In genomic region chr2:10269291-10269690, GRCh38 we compare ENCODE assay signal across 17 cellular contexts. TPM values are rescaled to one million over a fixed set of nuclear protein-coding genes. Genes with fewer than 3 reads are reported as not detected.
A peak's percentile ranks its signal among the peaks of the same experiment; 100 is the strongest.
DNase-seq lines count a peak whose midpoint lies in the region; ATAC-seq and TF ChIP-seq lines count a peak whose summit lies in the region.
"Had no signal": no experiment of that assay in that cellular context is flagged by ENCODE, and none has a peak within 500 bp of the region (broad histone marks: within the 10 kb centered on the region; RNA-seq: fewer than 3 reads in every experiment).

No MANE protein-coding gene starts in this region.

- no peak for ATAC-seq in HG03378 (IDR thresholded peaks at IDR 0.05; ENCODE audit: unreplicated experiment)
- ATAC-seq in HG03280 (IDR thresholded peaks at IDR 0.05; ENCODE audit: unreplicated experiment), result no peak
- no peak for ATAC-seq in HG02571 (IDR thresholded peaks at IDR 0.05; ENCODE audit: unreplicated experiment)

- H3K36me3 Mint-ChIP-seq in endodermal cell (ENCODE audit: low read depth) (no peaks in the 10 kb centered on the region), neural progenitor cell (no peaks in the 10 kb centered on the region), type B pancreatic cell (no peaks in the 10 kb centered on the region)

- no peaks in the 10 kb centered on the region for H3K79me2 ChIP-seq in neural progenitor cell (ENCODE audit: low read depth)

- no peaks in the 10 kb centered on the region for H3F3A ChIP-seq in neural progenitor cell (ENCODE audit: low read depth)

- H3K4me3 ChIP-seq in endodermal cell (ENCODE audit: low read length), result no peak overlapping the region
- H3K4me3 ChIP-seq in neural progenitor cell, result no peak overlapping the region
- H3K4me3 ChIP-seq: GM23248 had no signal

- H4K20me1 ChIP-seq in neural progenitor cell (ENCODE audit: low read depth), result no peaks in the 10 kb centered on the region

- H3K4me3 Mint-ChIP-seq in endodermal cell, result no peak overlapping the region
- peak overlapping the region; percentile 41 for H3K4me3 Mint-ChIP-seq in neural progenitor cell
- no peak overlapping the region for H3K4me3 Mint-ChIP-seq in type B pancreatic cell

- H3K9ac ChIP-seq in endodermal cell (ENCODE audit: extremely low read depth, low read length, poor library complexity, severe bottlenecking) (no peak overlapping the region), neural progenitor cell (no peak overlapping the region)
- H3K9ac ChIP-seq: GM23248, KMS-11 had no signal

- DNase-seq in activated effector memory CD4-positive, alpha-beta T cell treated with anti-CD3 and anti-CD28 coated beads, Interleukin-2, amount 50 U/mL, for 16 hours, result peak; percentile 37
- DNase-seq in activated effector memory CD4-positive, alpha-beta T cell treated with Interleukin-2 at 50 U/mL for 16 hours, result no peak
- DNase-seq in endodermal cell (peak; percentile 17), neural progenitor cell (ENCODE audit: low spot score) (no peak), type B pancreatic cell (ENCODE audit: extremely low spot score, unreplicated experiment) (peak; percentile 50)
- DNase-seq: COR-L47, DMS53, GM23248, NCI-H1092, NCI-H1694, NCI-H345, NCI-H526 treated with DMSO at 0.1 percent for 48 hours had no signal

- TF ChIP-seq CTCF in endodermal cell (conservative IDR thresholded peaks at IDR 0.05), result no peak
- no peak for TF ChIP-seq CTCF in neural progenitor cell (IDR thresholded peaks at IDR 0.05)
- no peak for TF ChIP-seq CTCF in type B pancreatic cell (conservative IDR thresholded peaks at IDR 0.05)

- peaks cover 3% of the 10 kb centered on the region for H3K27me3 Mint-ChIP-seq in endodermal cell (ENCODE audit: insufficient read depth)
- peaks cover 23% of the 10 kb centered on the region for H3K27me3 Mint-ChIP-seq in neural progenitor cell (ENCODE audit: insufficient read depth, low read depth)
- peaks cover 3% of the 10 kb centered on the region for H3K27me3 Mint-ChIP-seq in type B pancreatic cell

- H3K27ac Mint-ChIP-seq in endodermal cell (no peak overlapping the region), neural progenitor cell (no peak overlapping the region), type B pancreatic cell (no peak overlapping the region)

- H2AFZ ChIP-seq in neural progenitor cell (replicated peaks), result no peak overlapping the region
- H2AFZ ChIP-seq: GM23248 had no signal

- WGBS in endodermal cell (ENCODE audit: insufficient coverage in 1 of 2, insufficient read length in 1 of 2), 2 experiments, result 90 to 100% methylated on average over 6 to 8 of the region's 8 CpGs

- H3K9me3 Mint-ChIP-seq in endodermal cell, result no peaks in the 10 kb centered on the region
- H3K9me3 Mint-ChIP-seq in neural progenitor cell, result peaks cover 2% of the 10 kb centered on the region
- no peaks in the 10 kb centered on the region for H3K9me3 Mint-ChIP-seq in type B pancreatic cell

- no peaks in the 10 kb centered on the region for H3K36me3 ChIP-seq in endodermal cell (ENCODE audit: control insufficient read depth, insufficient read depth, low read length)
- H3K36me3 ChIP-seq in neural progenitor cell, result no peaks in the 10 kb centered on the region

- H3K4me1 ChIP-seq in endodermal cell (ENCODE audit: control insufficient read depth, insufficient read depth, low read length) (no peaks in the 10 kb centered on the region), neural progenitor cell (no peaks in the 10 kb centered on the region)

- H3K27ac ChIP-seq in endodermal cell (ENCODE audit: low read depth, low read length) (no peak overlapping the region), neural progenitor cell (no peak overlapping the region)
- H3K27ac ChIP-seq: C4-2B, GM23248, KMS-11 had no signal

- H3K9me3 ChIP-seq in endodermal cell (ENCODE audit: control insufficient read depth, low read length), result no peaks in the 10 kb centered on the region
- no peaks in the 10 kb centered on the region for H3K9me3 ChIP-seq in neural progenitor cell (ENCODE audit: low read depth)

- H3K27me3 ChIP-seq in endodermal cell (ENCODE audit: control insufficient read depth, insufficient read depth, low read length, poor library complexity, severe bottlenecking) (no peaks in the 10 kb centered on the region), neural progenitor cell (no peaks in the 10 kb centered on the region)

- H3K4me2 ChIP-seq in neural progenitor cell, result no peak overlapping the region
- H3K4me2 ChIP-seq: KMS-11 had no signal

- peaks cover 2% of the 10 kb centered on the region for H3K4me1 Mint-ChIP-seq in endodermal cell
- H3K4me1 Mint-ChIP-seq in neural progenitor cell, result peaks cover 8% of the 10 kb centered on the region
- no peaks in the 10 kb centered on the region for H3K4me1 Mint-ChIP-seq in type B pancreatic cell (ENCODE audit: unreplicated experiment)

RNA-seq across cellular contexts. Expression of gene HPCAL1, which starts 33.4 kb away (rescaled TPM):
- total RNA-seq in endodermal cell (1 to 10 TPM; 6.8 to 8.1 TPM), neural progenitor cell (ENCODE audit: low replicate concordance) (3.7 and 8.0 TPM in 2 replicates), type B pancreatic cell (ENCODE audit: low replicate concordance) (13.4 and 17.8 TPM in 2 replicates)
- 17.6 TPM for polyA plus RNA-seq in endodermal cell (2013, experiment 1 of 2)
- 14.0 TPM for polyA plus RNA-seq in endodermal cell (2013, experiment 2 of 2)

Comparison
In these comparisons a context has a peak if more than half of its experiments do, and no peak if none do; other contexts are left out.
1. DNase-seq: peak in activated effector memory CD4-positive, alpha-beta T cell treated with anti-CD3 and anti-CD28 coated beads, Interleukin-2, amount 50 U/mL, for 16 hours (single experiment), endodermal cell (single experiment) and type B pancreatic cell (single experiment); none in activated effector memory CD4-positive, alpha-beta T cell treated with Interleukin-2 at 50 U/mL for 16 hours (single experiment) and neural progenitor cell (single experiment).